ENCODE assay signal across 8 cellular contexts in the genomic region with DNA sequence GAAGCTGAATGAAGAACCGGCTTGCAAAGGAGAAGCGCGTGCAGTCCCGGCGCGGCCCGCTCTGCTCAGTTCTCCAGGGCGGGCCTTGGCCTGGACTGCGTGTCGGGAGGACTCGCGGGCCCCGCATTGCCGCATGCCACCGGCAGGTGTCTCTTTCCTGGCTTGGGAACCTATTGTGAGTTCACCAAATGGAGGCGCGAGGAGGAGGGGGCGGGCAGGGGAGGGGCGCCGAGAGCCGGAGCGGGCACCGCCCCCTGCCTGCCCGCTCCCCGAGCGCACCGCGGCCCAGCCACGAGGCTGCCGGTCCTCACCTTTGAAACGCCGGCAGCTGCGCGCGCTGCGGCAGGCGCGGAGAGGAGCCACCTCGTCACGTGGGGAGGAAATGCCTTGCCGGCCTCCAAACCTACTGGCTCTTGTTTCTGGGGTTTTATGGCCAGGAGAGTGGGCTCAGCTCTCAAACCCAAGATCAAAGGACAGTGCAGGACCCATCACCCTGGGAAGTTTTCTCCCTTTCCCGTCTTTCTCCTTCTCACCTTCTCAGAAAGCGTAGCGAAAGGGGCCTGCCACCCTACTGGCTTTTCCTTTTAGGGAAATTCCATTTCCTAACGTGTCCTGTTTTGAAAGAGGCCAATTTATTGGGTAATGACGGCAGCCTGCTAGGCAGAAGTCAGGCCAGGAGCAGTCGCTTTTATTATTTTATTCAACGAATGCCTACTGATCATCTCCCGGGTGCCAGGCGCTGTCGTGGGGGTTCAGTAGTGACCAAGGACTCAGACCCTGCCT. TPM values are rescaled to one million over a fixed set of nuclear protein-coding genes. Genes with fewer than 3 reads are reported as not detected.
DNase-seq lines count a peak whose midpoint lies in the region; ATAC-seq and TF ChIP-seq lines count a peak whose summit lies in the region.

No MANE protein-coding gene starts in this region.

- no peak overlapping the region for H3K27ac Mint-ChIP-seq in activated T-cell treated with anti-CD3 and anti-CD28 coated beads, Interleukin-2, amount 50 U/mL, for 72 hours

- WGBS in esophagus squamous epithelium, 2 donors = 7 to 18% methylated on average over 10 to 47 of the region's 51 CpGs

- peaks cover 14% of the 10 kb centered on the region for H3K4me1 Mint-ChIP-seq in activated T-cell treated with anti-CD3 and anti-CD28 coated beads, Interleukin-2, amount 50 U/mL, for 72 hours (ENCODE audit: low read depth)

- TF ChIP-seq POLR2A in esophagus squamous epithelium (IDR thresholded peaks at IDR 0.05) = peak in 1 of 4 donors; percentile 47

- peaks cover 0 to 2% of the 10 kb centered on the region in 2 donors for H3K36me3 Mint-ChIP-seq in activated T-cell treated with anti-CD3 and anti-CD28 coated beads, Interleukin-2, amount 50 U/mL, for 72 hours (ENCODE audit: insufficient read depth in 2 of 2)

- H3K4me1 ChIP-seq in esophagus squamous epithelium = peaks cover 4 to 70% (median 26%) of the 10 kb centered on the region in 3 donors
- H3K4me1 ChIP-seq in muscle layer of duodenum (ENCODE audit: control insufficient read depth in 1 of 2, insufficient read depth in 2 of 2, low read length in 2 of 2) = peaks cover 0 to 11% of the 10 kb centered on the region in 2 donors

- H3K27me3 Mint-ChIP-seq in activated T-cell treated with anti-CD3 and anti-CD28 coated beads, Interleukin-2, amount 50 U/mL, for 72 hours (ENCODE audit: low read depth) = no peaks in the 10 kb centered on the region

- H3K4me3 ChIP-seq in esophagus squamous epithelium = peak overlapping the region; percentile 12 to 53 (median 38)
- H3K4me3 ChIP-seq in muscle layer of duodenum (ENCODE audit: low read depth in 1 of 2, low read length in 2 of 2) = peak overlapping the region; percentile 51 to 54

- H3K27ac ChIP-seq in esophagus squamous epithelium = peak overlapping the region; percentile 84 to 92 (median 86)
- H3K27ac ChIP-seq in muscle layer of duodenum (ENCODE audit: low read length) = peak overlapping the region; percentile 71

- TF ChIP-seq CTCF in esophagus squamous epithelium (IDR thresholded peaks at IDR 0.05) = peak; percentile 82 to 92 (median 88)

- peak overlapping the region; percentile 74 to 80 for H3K4me3 Mint-ChIP-seq in activated T-cell treated with anti-CD3 and anti-CD28 coated beads, Interleukin-2, amount 50 U/mL, for 72 hours

- H3K9me3 Mint-ChIP-seq in activated T-cell treated with anti-CD3 and anti-CD28 coated beads, Interleukin-2, amount 50 U/mL, for 72 hours = no peaks in the 10 kb centered on the region

- H3K36me3 ChIP-seq in esophagus squamous epithelium = no peaks in the 10 kb centered on the region
- no peaks in the 10 kb centered on the region for H3K36me3 ChIP-seq in muscle layer of duodenum (ENCODE audit: control insufficient read depth in 1 of 2, insufficient read depth in 2 of 2, low read length in 2 of 2)

- H3K27me3 ChIP-seq in esophagus squamous epithelium (no peaks in the 10 kb centered on the region), muscle layer of duodenum (ENCODE audit: low read depth, low read length) (no peaks in the 10 kb centered on the region)

- intact Hi-C loops in esophagus squamous epithelium (cut with DNase I) = loop anchor here (10.0 kb wide), 1 partner anchor 56 kb away; the partner anchor contains the start of gene HMGB1

- peak; percentile 93 for ATAC-seq in HG03045 (IDR thresholded peaks at IDR 0.05; ENCODE audit: unreplicated experiment)
- ATAC-seq in activated T-cell treated with anti-CD3 and anti-CD28 coated beads, Interleukin-2, amount 50 U/mL, for 72 hours (replicated peaks in 1 of 2) = peak; percentile 96 to 98

- DNase-seq in NK-92 (lab: John Stamatoyannopoulos, UW; ENCODE audit: unreplicated experiment) (peak; percentile 28), NOMO-1 treated with DMSO at 0.1 percent for 48 hours (lab: John Stamatoyannopoulos, UW; ENCODE audit: unreplicated experiment) (peak; percentile 93), esophagus squamous epithelium (lab: John Stamatoyannopoulos, UW) (peak; percentile 82)
- DNase-seq in NK-92 treated with Interleukin-12 subunit alpha and Interleukin-12 subunit beta, amount 100 ng/mL, for 24 hours (lab: John Stamatoyannopoulos, UW) = no peak
- peak; percentile 93 to 95 for DNase-seq in activated T-cell treated with anti-CD3 and anti-CD28 coated beads, Interleukin-2, amount 50 U/mL, for 72 hours
- DNase-seq in stimulated activated CD8-positive, alpha-beta memory T cell treated with anti-CD3 and anti-CD28 coated beads, Interleukin-7, amount 100 ng/mL, for 4 hours (ENCODE audit: low read depth in 2 of 2) = peak; percentile 86 to 89

- no peaks in the 10 kb centered on the region for H3K9me3 ChIP-seq in esophagus squamous epithelium
- H3K9me3 ChIP-seq in muscle layer of duodenum (ENCODE audit: control insufficient read depth in 1 of 2, low read length in 2 of 2) = no peaks in the 10 kb centered on the region

RNA-seq across cellular contexts. Expression of gene UBE2L5, which starts 13.8 kb away (rescaled TPM):
- not detected for total RNA-seq in activated T-cell treated with anti-CD3 and anti-CD28 coated beads, Interleukin-2, amount 50 U/mL, for 72 hours
- total RNA-seq in esophagus squamous epithelium = under 1 TPM in 1 of 4 donors, not detected in 3; 0.19 TPM

RNA-seq across cellular contexts. Expression of gene HMGB1, which starts 57.2 kb away (rescaled TPM):
- 100 to 1,000 TPM; 418 to 596 TPM for total RNA-seq in activated T-cell treated with anti-CD3 and anti-CD28 coated beads, Interleukin-2, amount 50 U/mL, for 72 hours
- total RNA-seq in esophagus squamous epithelium = 100 to 1,000 TPM; 189 to 446 (median 280) TPM
